ENCODE assay signal across 6 cellular contexts in the genomic region with DNA sequence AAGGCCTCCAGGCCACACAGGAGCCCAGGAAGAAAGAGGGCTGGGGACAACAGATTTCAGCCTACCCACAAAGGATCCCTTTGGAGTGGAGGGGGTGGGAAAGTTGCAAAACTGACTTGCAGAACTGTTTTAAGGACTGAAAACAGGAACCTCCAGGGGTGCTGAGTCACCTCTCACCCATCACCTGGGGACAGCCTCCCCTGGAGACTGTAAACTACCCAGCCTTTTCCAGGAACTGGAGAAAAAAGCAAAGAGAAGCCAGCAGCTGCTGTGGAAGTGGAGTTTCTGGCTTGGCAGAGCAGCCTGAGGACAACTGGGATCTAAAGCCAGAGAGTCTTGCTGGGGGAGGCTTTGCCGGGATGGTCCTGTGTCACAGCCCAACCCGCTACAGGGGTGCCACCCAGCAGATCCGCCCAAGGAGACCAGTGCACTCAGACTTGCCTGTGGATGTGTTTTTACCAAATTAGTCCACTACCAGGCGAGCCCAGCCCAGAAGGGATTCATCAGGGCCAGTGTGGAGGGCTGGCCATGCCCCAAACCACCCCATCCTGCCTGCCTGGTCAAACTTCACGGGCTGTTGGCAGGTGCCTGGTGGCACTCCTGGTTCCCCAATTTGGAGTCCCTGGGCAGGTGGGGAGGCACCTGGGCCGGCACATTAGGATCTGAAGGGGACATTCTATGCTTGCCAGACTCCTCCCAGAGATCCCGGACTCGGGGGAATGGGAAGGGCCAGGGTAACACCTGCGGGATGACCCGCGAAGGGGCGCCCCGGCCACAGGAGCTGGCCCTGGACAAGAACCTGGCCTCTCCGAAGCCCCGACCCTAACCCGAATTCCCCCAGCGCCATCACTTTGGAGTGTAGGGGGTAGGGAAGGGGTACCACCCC. TPM values are rescaled to one million over a fixed set of nuclear protein-coding genes. Genes with fewer than 3 reads are reported as not detected.
DNase-seq lines count a peak whose midpoint lies in the region; ATAC-seq and TF ChIP-seq lines count a peak whose summit lies in the region.

No MANE protein-coding gene starts in this region.

- DNase-seq in HEK293T (ENCODE audit: extremely low spot score) (no peak), mucosa of descending colon (peak in 2 of 3 donors; percentile 57 to 58), NCI-H1105 treated with DMSO at 0.1 percent for 48 hours (lab: John Stamatoyannopoulos, UW) (no peak), T-helper 9 cell (no peak)
- no peak for DNase-seq in activated naive CD8-positive, alpha-beta T cell treated with anti-CD3 and anti-CD28 coated beads, Interleukin-2, amount 10 ng/mL, durations not matched to agents 7 days and 5 days

- peak overlapping the region; percentile 64 for H3K27ac Mint-ChIP-seq in activated naive CD8-positive, alpha-beta T cell treated with anti-CD3 and anti-CD28 coated beads, Interleukin-2, amount 10 ng/mL, durations not matched to agents 7 days and 5 days

- no peaks in the 10 kb centered on the region for H3K27me3 Mint-ChIP-seq in activated naive CD8-positive, alpha-beta T cell treated with anti-CD3 and anti-CD28 coated beads, Interleukin-2, amount 10 ng/mL, durations not matched to agents 7 days and 5 days

- no peak for ATAC-seq in activated naive CD8-positive, alpha-beta T cell treated with anti-CD3 and anti-CD28 coated beads, Interleukin-2, amount 10 ng/mL, durations not matched to agents 7 days and 5 days (ENCODE audit: low read depth)
- ATAC-seq in mucosa of descending colon = peak; percentile 21
- ATAC-seq in GM21515 (IDR thresholded peaks at IDR 0.05; ENCODE audit: unreplicated experiment) = no peak

- CTCF ChIA-PET in HEK293T (lab: Yijun Ruan, JAX) = interaction anchor here (1.0 to 2.3 kb wide), 14 partner anchors 10 to 78 kb away, joined by 3 to 36 read pairs (median 6); a partner anchor contains a TSS

- H3K4me3 ChIP-seq in mucosa of descending colon = peak overlapping the region; percentile 57

- H3K36me3 Mint-ChIP-seq in activated naive CD8-positive, alpha-beta T cell treated with anti-CD3 and anti-CD28 coated beads, Interleukin-2, amount 10 ng/mL, durations not matched to agents 7 days and 5 days = no peaks in the 10 kb centered on the region

- no peaks in the 10 kb centered on the region for H3K9me3 ChIP-seq in mucosa of descending colon

- intact Hi-C loops in mucosa of descending colon (cut with DNase I, micrococcal nuclease) = no loop called here

- no peaks in the 10 kb centered on the region for H3K36me3 ChIP-seq in mucosa of descending colon (ENCODE audit: low read depth)

- H3K4me3 Mint-ChIP-seq in activated naive CD8-positive, alpha-beta T cell treated with anti-CD3 and anti-CD28 coated beads, Interleukin-2, amount 10 ng/mL, durations not matched to agents 7 days and 5 days = peak overlapping the region; percentile 85

- no peaks in the 10 kb centered on the region for H3K9me3 Mint-ChIP-seq in activated naive CD8-positive, alpha-beta T cell treated with anti-CD3 and anti-CD28 coated beads, Interleukin-2, amount 10 ng/mL, durations not matched to agents 7 days and 5 days

- peaks cover 40% of the 10 kb centered on the region for H3K4me1 ChIP-seq in mucosa of descending colon (ENCODE audit: low read depth)

- POLR2A ChIA-PET in HEK293T (lab: Yijun Ruan, JAX) = interaction anchor here (0.7 to 5.2 kb wide), 11 partner anchors 9 to 160 kb away, joined by 3 to 95 read pairs (median 6); a partner anchor contains a TSS
- POLR2A ChIA-PET in activated naive CD8-positive, alpha-beta T cell treated with anti-CD3 and anti-CD28 coated beads, Interleukin-2, amount 10 ng/mL, durations not matched to agents 7 days and 5 days (lab: Charles Lee) = interaction anchor here (0.6 to 3.2 kb wide), 5 partner anchors 13 to 116 kb away, joined by 3 to 30 read pairs (median 3); a partner anchor contains a TSS

- no peak for TF ChIP-seq CTCF in mucosa of descending colon (IDR thresholded peaks at IDR 0.05)

- peaks cover 10% of the 10 kb centered on the region for H3K4me1 Mint-ChIP-seq in activated naive CD8-positive, alpha-beta T cell treated with anti-CD3 and anti-CD28 coated beads, Interleukin-2, amount 10 ng/mL, durations not matched to agents 7 days and 5 days

TF ChIP-seq in HEK293T, 16 proteins besides CTCF, POLR2A, EP300 and RAD21:
- TF ChIP-seq BHLHE40 (IDR thresholded peaks at IDR 0.05; ENCODE audit: borderline replicate concordance) = no peak
- peak; percentile 49; the same call in 1 of the 2 replicates for TF ChIP-seq HDGF (IDR thresholded peaks at IDR 0.05; ENCODE audit: borderline replicate concordance)
TF ChIP-seq in HEK293T: peak in this region for 1.

RNA-seq across cellular contexts. Expression of a gene that starts 0.8 kb away (rescaled TPM):
- 10 to 100 TPM; 12.0 to 12.5 TPM for total RNA-seq in activated naive CD8-positive, alpha-beta T cell treated with anti-CD3 and anti-CD28 coated beads, Interleukin-2, amount 10 ng/mL, durations not matched to agents 7 days and 5 days
- total RNA-seq in mucosa of descending colon = 10 to 100 TPM; 34.8 to 46.3 (median 40.5) TPM

RNA-seq across cellular contexts. Expression of a gene that starts 12.3 kb away (rescaled TPM):
- total RNA-seq in activated naive CD8-positive, alpha-beta T cell treated with anti-CD3 and anti-CD28 coated beads, Interleukin-2, amount 10 ng/mL, durations not matched to agents 7 days and 5 days = not detected
- total RNA-seq in mucosa of descending colon = not detected

RNA-seq across cellular contexts. Expression of a gene that starts 17.2 kb away (rescaled TPM):
- total RNA-seq in activated naive CD8-positive, alpha-beta T cell treated with anti-CD3 and anti-CD28 coated beads, Interleukin-2, amount 10 ng/mL, durations not matched to agents 7 days and 5 days = 100 to 1,000 TPM; 108 to 115 TPM
- total RNA-seq in mucosa of descending colon = 100 to 1,000 TPM; 204 to 212 (median 210) TPM

RNA-seq across cellular contexts. Expression of a gene that starts 22.5 kb away (rescaled TPM):
- 1,000 to 10,000 TPM; 2,404 to 2,409 TPM for total RNA-seq in activated naive CD8-positive, alpha-beta T cell treated with anti-CD3 and anti-CD28 coated beads, Interleukin-2, amount 10 ng/mL, durations not matched to agents 7 days and 5 days
- 1,000 to 10,000 TPM; 1,284 to 2,138 (median 1,849) TPM for total RNA-seq in mucosa of descending colon

RNA-seq across cellular contexts. Expression of a gene that starts 24.0 kb away (rescaled TPM):
- total RNA-seq in activated naive CD8-positive, alpha-beta T cell treated with anti-CD3 and anti-CD28 coated beads, Interleukin-2, amount 10 ng/mL, durations not matched to agents 7 days and 5 days = not detected
- 1 to 10 TPM; 2.5 to 3.1 (median 2.6) TPM for total RNA-seq in mucosa of descending colon

Comparison
In these comparisons a context has a peak if more than half of its experiments do, and no peak if none do; other contexts are left out.
1. DNase-seq: peak in mucosa of descending colon (2 of 3); none in HEK293T (single experiment), activated naive CD8-positive, alpha-beta T cell treated with anti-CD3 and anti-CD28 coated beads, Interleukin-2, amount 10 ng/mL, durations not matched to agents 7 days and 5 days (single experiment), NCI-H1105 treated with DMSO at 0.1 percent for 48 hours (single experiment) and T-helper 9 cell (single experiment).